29 cellular contexts compared by ENCODE assay signal in the genomic region with DNA sequence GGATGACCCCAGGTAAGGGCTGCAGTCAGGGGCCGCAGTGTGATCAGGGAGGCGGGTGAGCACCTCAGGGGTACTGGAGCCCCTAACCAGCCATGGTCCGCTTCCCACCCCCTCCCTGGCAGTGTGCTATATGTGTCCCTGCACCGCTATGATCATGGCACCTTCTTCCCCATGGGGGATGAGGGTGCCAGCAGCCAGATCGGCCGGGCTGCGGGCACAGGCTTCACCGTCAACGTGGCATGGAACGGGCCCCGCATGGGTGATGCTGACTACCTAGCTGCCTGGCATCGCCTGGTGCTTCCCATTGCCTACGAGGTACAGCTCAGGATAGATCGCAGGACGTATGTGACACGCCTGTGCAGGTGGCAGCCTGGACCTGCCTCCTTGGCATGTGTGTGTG. TPM values are rescaled to one million over a fixed set of nuclear protein-coding genes. Genes with fewer than 3 reads are reported as not detected.
A peak's percentile ranks its signal among the peaks of the same experiment; 100 is the strongest.
DNase-seq lines count a peak whose midpoint lies in the region; ATAC-seq, FAIRE-seq and TF ChIP-seq lines count a peak whose summit lies in the region.
"Had no signal": no experiment of that assay in that cellular context is flagged by ENCODE, and none has a peak within 500 bp of the region (broad histone marks: within the 10 kb centered on the region; RNA-seq: fewer than 3 reads in every experiment).

No MANE protein-coding gene starts in this region.

- TF ChIP-seq RAD21 in IMR-90 (IDR thresholded peaks at IDR 0.05; ENCODE audit: low read length) (no peak), K562 (CRISPR knock-in tag; conservative IDR thresholded peaks at IDR 0.05 in 1 of 2, IDR thresholded peaks at IDR 0.05 in 1 of 2) (no peak)

- H3K36me3 ChIP-seq in IMR-90 (ENCODE audit: control insufficient read depth, insufficient read depth, low read length) (peaks cover 23% of the 10 kb centered on the region), K562 (ENCODE audit: control insufficient read depth, insufficient read depth, low read length) (peaks cover 44% of the 10 kb centered on the region; the same call in 2 of the 3 replicates), gastrocnemius medialis (peaks cover 0 to 4% of the 10 kb centered on the region in 2 donors)
- H3K36me3 ChIP-seq: BE2C had no signal

- POLR2A ChIA-PET in IMR-90 (lab: Charles Lee; ENCODE audit: unreplicated experiment) (no interaction called here), K562 (lab: Yijun Ruan, JAX) (no interaction called here)

- H3K18ac ChIP-seq in IMR-90 (ENCODE audit: low read depth, low read length), result no peak overlapping the region

- no peak overlapping the region for H2BK5ac ChIP-seq in IMR-90 (ENCODE audit: low read depth, low read length, poor library complexity, severe bottlenecking)

- no peak overlapping the region for H3K56ac ChIP-seq in IMR-90 (ENCODE audit: extremely low read depth, insufficient read depth, low read length)

- H3K4me3 ChIP-seq in IMR-90 (ENCODE audit: insufficient read depth, low read depth, low read length), result no peak overlapping the region
- H3K4me3 ChIP-seq in K562, result no peak overlapping the region
- H3K4me3 ChIP-seq in gastrocnemius medialis, result no peak overlapping the region
- H3K4me3 ChIP-seq: BLaER1, GM12878 had no signal

- no peaks in the 10 kb centered on the region for H3K4me1 ChIP-seq in IMR-90 (ENCODE audit: control insufficient read depth, insufficient read depth, low read length)
- peaks cover 0 to 12% of the 10 kb centered on the region in 2 experiments; a peak in 3 of 5 replicates for H3K4me1 ChIP-seq in K562 (replicated peaks in 1 of 2; ENCODE audit: control insufficient read depth in 2 of 2, insufficient read depth in 2 of 2, low read length in 2 of 2)
- no peaks in the 10 kb centered on the region for H3K4me1 ChIP-seq in gastrocnemius medialis
- H3K4me1 ChIP-seq: BE2C, BLaER1 had no signal

- no peak for FAIRE-seq in K562 (lab: Jason Lieb, UNC)
- FAIRE-seq in urothelium cell line (lab: Jason Lieb, UNC), result peak; percentile 17
- FAIRE-seq: A204.1, GM12878, GM12892, GM18507 had no signal

- H3K9me3 ChIP-seq in IMR-90 (ENCODE audit: control insufficient read depth, insufficient read depth, low read length) (no peaks in the 10 kb centered on the region; the same call in 1 of the 2 replicates), K562 (replicated peaks; ENCODE audit: control insufficient read depth, insufficient read depth, low read depth, low read length) (no peaks in the 10 kb centered on the region), gastrocnemius medialis (no peaks in the 10 kb centered on the region)
- H3K9me3 ChIP-seq: BE2C, BLaER1 had no signal

- H2BK120ac ChIP-seq in IMR-90 (ENCODE audit: low read depth, low read length), result no peak overlapping the region

- no peak for TF ChIP-seq EP300 in K562 (IDR thresholded peaks at IDR 0.05; ENCODE audit: low read length)

- H3K79me2 ChIP-seq in K562 (ENCODE audit: control insufficient read depth, insufficient read depth, low read length), result no peaks in the 10 kb centered on the region

- H4K91ac ChIP-seq in IMR-90 (ENCODE audit: insufficient read depth, low read depth, low read length), result no peak overlapping the region

- H3K4ac ChIP-seq in IMR-90 (ENCODE audit: low read depth, low read length), result no peak overlapping the region

- H2AFZ ChIP-seq in IMR-90 (replicated peaks; ENCODE audit: low read length, poor library complexity) (no peak overlapping the region), K562 (ENCODE audit: low read depth, low read length) (no peak overlapping the region)

- BruUV-seq in IMR-90 (replicated peaks; lab: Mats Ljungman, UMichigan) (no TSS peak), K562 (replicated peaks; lab: Mats Ljungman, UMichigan) (no TSS peak)

- CTCF ChIA-PET in IMR-90 (lab: Yijun Ruan, JAX), result no interaction called here
- CTCF ChIA-PET in K562 (lab: Yijun Ruan, JAX; ENCODE audit: low intra/inter-chr PET ratio), result no interaction called here

- H4K20me1 ChIP-seq in IMR-90 (ENCODE audit: insufficient read depth, low read length) (no peaks in the 10 kb centered on the region), K562 (replicated peaks; ENCODE audit: control insufficient read depth, insufficient read depth, low read length) (no peaks in the 10 kb centered on the region)
- H4K20me1 ChIP-seq: BLaER1 had no signal

- H3K27ac ChIP-seq in IMR-90 (ENCODE audit: insufficient read depth, low read length) (no peak overlapping the region), K562 (ENCODE audit: extremely low read depth, low read depth, low read length) (no peak overlapping the region), gastrocnemius medialis (no peak overlapping the region)
- H3K27ac ChIP-seq: BLaER1 had no signal

- H3K23ac ChIP-seq in IMR-90 (ENCODE audit: low read depth, low read length), result no peak overlapping the region

- H3K4me2 ChIP-seq in IMR-90 (ENCODE audit: low read depth, low read length), result no peak overlapping the region
- H3K4me2 ChIP-seq in K562 (ENCODE audit: insufficient read depth, low read length), result no peak overlapping the region
- H3K4me2 ChIP-seq: BLaER1 had no signal

- H3K14ac ChIP-seq in IMR-90 (replicated peaks; ENCODE audit: low read depth, low read length), result no peak overlapping the region

- H2BK20ac ChIP-seq in IMR-90 (ENCODE audit: low read depth, low read length), result no peak overlapping the region

- H3K9ac ChIP-seq in IMR-90 (ENCODE audit: low read depth, low read length), result no peak overlapping the region
- H3K9ac ChIP-seq in K562 (ENCODE audit: insufficient read depth in 1 of 2, low read depth in 2 of 2, low read length in 2 of 2), result no peak overlapping the region; a peak in 1 of 4 replicates
- H3K9ac ChIP-seq: BLaER1 had no signal

- DNase-seq in IMR-90 (no peak), K562 (ENCODE audit: extremely low read depth in 1 of 4, low spot score in 3 of 4) (no peak), urothelium cell line (ENCODE audit: low spot score) (no peak), gastrocnemius medialis (no peak)
- no peak for DNase-seq in activated effector memory CD4-positive, alpha-beta T cell treated with anti-CD3 and anti-CD28 coated beads, Interleukin-2, amount 50 U/mL, for 16 hours
- DNase-seq: 8988T; ACHN; BE2C; CD4-positive, alpha-beta memory T cell; CD4-positive, CD25-positive, alpha-beta regulatory T cell; CD8-positive, alpha-beta memory T cell; COR-L47; DMS 273 treated with DMSO at 0.1 percent for 48 hours; DMS153; DMS53; DMS79; DND-41; EL; GDM1 had no signal

- 79% methylated on average over 7 of the region's 16 CpGs; no CpG with 5 or more reads in 1 of the 2 experiments for WGBS in IMR-90 (ENCODE audit: extremely low coverage in 2 of 2, insufficient read length in 1 of 2), 2 experiments
- 79% methylated on average over 12 of the region's 16 CpGs for WGBS in K562 (ENCODE audit: insufficient coverage, low coverage, missing lambda C conversion rate)

- H3K27me3 ChIP-seq in IMR-90 (ENCODE audit: control insufficient read depth, insufficient read depth, low read length) (no peaks in the 10 kb centered on the region), K562 (ENCODE audit: control insufficient read depth in 2 of 2, insufficient read depth in 2 of 2, low read length in 2 of 2) (no peaks in the 10 kb centered on the region), gastrocnemius medialis (no peaks in the 10 kb centered on the region)
- H3K27me3 ChIP-seq: BE2C had no signal

- no peak overlapping the region for H2AK5ac ChIP-seq in IMR-90 (ENCODE audit: low read depth, low read length)

- no peak overlapping the region for H4K8ac ChIP-seq in IMR-90 (ENCODE audit: low read depth in 2 of 2, low read length in 2 of 2)

- dilution Hi-C loops in IMR-90 (cut with HindIII; ENCODE audit: low sequenced_read_pairs, unreplicated experiment), result no loop called here

- ATAC-seq in IMR-90 (ENCODE audit: low read depth) (no peak), K562 (no peak), gastrocnemius medialis (no peak)
- ATAC-seq: GM12878 had no signal

- H2BK15ac ChIP-seq in IMR-90 (ENCODE audit: low read depth, low read length), result no peak overlapping the region

- TF ChIP-seq CTCF in IMR-90 (conservative IDR thresholded peaks at IDR 0.05; ENCODE audit: low read depth, low read length) (no peak), K562 (IDR thresholded peaks at IDR 0.05 in 2 of 3, conservative IDR thresholded peaks at IDR 0.05 in 1 of 3; ENCODE audit: insufficient read depth in 2 of 3, low read depth in 1 of 3, low read length in 3 of 3) (no peak), gastrocnemius medialis (IDR thresholded peaks at IDR 0.05 in 4 of 5, conservative IDR thresholded peaks at IDR 0.05 in 1 of 5) (no peak)

- H3K79me1 ChIP-seq in IMR-90 (ENCODE audit: low read depth in 1 of 2, low read length in 2 of 2), result no peaks in the 10 kb centered on the region

- H3K9me1 ChIP-seq in IMR-90 (ENCODE audit: insufficient read depth, low read length) (no peaks in the 10 kb centered on the region), K562 (ENCODE audit: control insufficient read depth, insufficient read depth, low read length) (no peaks in the 10 kb centered on the region)

- H4K5ac ChIP-seq in IMR-90 (ENCODE audit: low read depth, low read length), result no peak overlapping the region

- intact Hi-C loops in IMR-90 (cut with micrococcal nuclease), result no loop called here
- intact Hi-C loops in K562 (cut with micrococcal nuclease), result no loop called here
- intact Hi-C loops in gastrocnemius medialis (cut with DNase I; ENCODE audit: low total_unique reads), result no loop called here

- peak overlapping the region; percentile 24 for H2AK9ac ChIP-seq in IMR-90 (replicated peaks; ENCODE audit: low read depth, low read length, poor library complexity)

- no peak for TF ChIP-seq POLR2A in IMR-90 (IDR thresholded peaks at IDR 0.05; ENCODE audit: low read depth, low read length)
- no peak for TF ChIP-seq POLR2A in K562 (conservative IDR thresholded peaks at IDR 0.05)
- TF ChIP-seq POLR2A in gastrocnemius medialis (IDR thresholded peaks at IDR 0.05), result no peak

- in situ Hi-C loops in IMR-90 (cut with MboI; ENCODE audit: low sequenced_read_pairs), result no loop called here
- in situ Hi-C loops in K562 (cut with MboI), result no loop called here
- in situ Hi-C loops in gastrocnemius medialis (cut with MboI; ENCODE audit: low sequenced_read_pairs in 4 of 4), result loop anchor here in 1 of 4 donors (25.0 kb wide), 1 partner anchor 156 kb away; no protein-coding TSS in a partner anchor

RNA-seq across cellular contexts. Expression of a gene that starts 8.2 kb away (rescaled TPM):
- not detected in 2 replicates for total RNA-seq in IMR-90 (2012; rRNA removed)
- not detected in 2 replicates for polyA plus RNA-seq in IMR-90 (2012; rRNA removed)
- polyA plus RNA-seq in IMR-90 (2012; cell fraction: cytosol; rRNA removed), result not detected in 2 replicates
- 0.14 and 0.58 TPM in 2 replicates for polyA plus RNA-seq in IMR-90 (2012; cell fraction: nucleus; rRNA removed; ENCODE audit: low replicate concordance)
- 0.79 and 2.3 TPM in 2 replicates for total RNA-seq in K562 (2011; cell fraction: chromatin; rRNA removed; ENCODE audit: low replicate concordance)
- 0.83 and 1.8 TPM in 2 replicates for total RNA-seq in K562 (2011; cell fraction: nucleolus; rRNA removed)
- 0.84 and 0.95 TPM in 2 replicates for total RNA-seq in K562 (2011; cell fraction: nucleoplasm; rRNA removed)
- total RNA-seq in K562 (2014; rRNA removed), result not detected in 2 replicates
- not detected in 2 replicates for total RNA-seq in K562 (2014; rRNA removed; fragmentation: Illumina TruSeq; extraction: Trizol)
- total RNA-seq in K562 (2015; rRNA removed; fragmentation: Illumina TruSeq; extraction: Trizol), result not detected in 2 replicates
- total RNA-seq in K562 (2021), result not detected in 2 replicates
- 0.07 and 0.11 TPM in 2 replicates for polyA plus RNA-seq in K562 (2011; rRNA removed)
- polyA plus RNA-seq in K562 (2011; cell fraction: cytosol; rRNA removed), result 0.39 TPM in 1 of 2 replicates, not detected in the other
- 0.34 and 0.77 TPM in 2 replicates for polyA plus RNA-seq in K562 (2011; cell fraction: nucleus; rRNA removed)
- 0.42 TPM in 1 of 2 replicates, not detected in the other for polyA plus RNA-seq in K562 (2012)
- not detected in 2 replicates for polyA plus RNA-seq in K562 (2014; fragmentation: Illumina TruSeq; extraction: Trizol)
- not detected for polyA plus RNA-seq in K562 (2014; fragmentation: Nextera tagmentation; extraction: Ambion mirVana)
- 0.12 TPM in 1 of 2 replicates, not detected in the other for polyA plus RNA-seq in K562 (2014; rRNA removed)
- polyA minus RNA-seq in K562 (2011; rRNA and poly(A)+ RNA removed), result not detected in 2 replicates
- not detected in 2 replicates for polyA minus RNA-seq in K562 (2011; cell fraction: cytosol; rRNA and poly(A)+ RNA removed)
- 0.33 TPM in 1 of 2 replicates, not detected in the other for polyA minus RNA-seq in K562 (2011; cell fraction: nucleus; rRNA and poly(A)+ RNA removed)
- not detected for total RNA-seq in gastrocnemius medialis
- total RNA-seq: A673; CD4-positive, alpha-beta memory T cell; CD4-positive, CD25-positive, alpha-beta regulatory T cell; Daoy; GM12878 had no signal
- polyA plus RNA-seq: AG04450; CD14-positive monocyte; CD4-positive, alpha-beta memory T cell; CD4-positive, CD25-positive, alpha-beta regulatory T cell; CD8-positive, alpha-beta memory T cell; GM12878 had no signal

RNA-seq across cellular contexts. Expression of a gene that starts 16.2 kb away (rescaled TPM):
- 14.7 and 16.8 TPM in 2 replicates for total RNA-seq in IMR-90 (2012; rRNA removed)
- 26.3 and 27.7 TPM in 2 replicates for polyA plus RNA-seq in IMR-90 (2012; rRNA removed)
- polyA plus RNA-seq in IMR-90 (2012; cell fraction: cytosol; rRNA removed), result 8.5 and 8.9 TPM in 2 replicates
- 273 and 300 TPM in 2 replicates for polyA plus RNA-seq in IMR-90 (2012; cell fraction: nucleus; rRNA removed; ENCODE audit: low replicate concordance)
- total RNA-seq in K562 (2011; cell fraction: chromatin; rRNA removed; ENCODE audit: low replicate concordance), result 513 and 751 TPM in 2 replicates
- total RNA-seq in K562 (2011; cell fraction: nucleolus; rRNA removed), result 276 and 285 TPM in 2 replicates
- 301 and 344 TPM in 2 replicates for total RNA-seq in K562 (2011; cell fraction: nucleoplasm; rRNA removed)
- 60.0 and 71.2 TPM in 2 replicates for total RNA-seq in K562 (2014; rRNA removed)
- 59.0 and 66.5 TPM in 2 replicates for total RNA-seq in K562 (2014; rRNA removed; fragmentation: Illumina TruSeq; extraction: Trizol)
- total RNA-seq in K562 (2015; rRNA removed; fragmentation: Illumina TruSeq; extraction: Trizol), result 48.9 and 52.3 TPM in 2 replicates
- 83.1 and 91.8 TPM in 2 replicates for total RNA-seq in K562 (2021)
- 85.5 and 150 TPM in 2 replicates for polyA plus RNA-seq in K562 (2011; rRNA removed)
- 63.6 and 65.5 TPM in 2 replicates for polyA plus RNA-seq in K562 (2011; cell fraction: cytosol; rRNA removed)
- polyA plus RNA-seq in K562 (2011; cell fraction: nucleus; rRNA removed), result 776 and 956 TPM in 2 replicates
- polyA plus RNA-seq in K562 (2012), result 67.3 and 134 TPM in 2 replicates
- 69.1 and 86.3 TPM in 2 replicates for polyA plus RNA-seq in K562 (2014; fragmentation: Illumina TruSeq; extraction: Trizol)
- polyA plus RNA-seq in K562 (2014; fragmentation: Nextera tagmentation; extraction: Ambion mirVana), result 10 to 100 TPM; 29.9 to 31.4 TPM
- 86.0 and 101 TPM in 2 replicates for polyA plus RNA-seq in K562 (2014; rRNA removed)
- 49.8 and 78.8 TPM in 2 replicates for polyA minus RNA-seq in K562 (2011; rRNA and poly(A)+ RNA removed)
- polyA minus RNA-seq in K562 (2011; cell fraction: cytosol; rRNA and poly(A)+ RNA removed), result 37.1 and 39.1 TPM in 2 replicates
- polyA minus RNA-seq in K562 (2011; cell fraction: nucleus; rRNA and poly(A)+ RNA removed), result 85.1 and 160 TPM in 2 replicates
- 10 to 100 TPM; 38.2 to 92.2 (median 61.3) TPM for total RNA-seq in gastrocnemius medialis

RNA-seq across cellular contexts. Expression of a gene that starts 17.3 kb away (rescaled TPM):
- total RNA-seq in IMR-90 (2012; rRNA removed) (not detected in 2 replicates), K562 (2014; rRNA removed) (0.54 and 0.61 TPM in 2 replicates), K562 (2014; rRNA removed; fragmentation: Illumina TruSeq; extraction: Trizol) (not detected in 2 replicates), K562 (2015; rRNA removed; fragmentation: Illumina TruSeq; extraction: Trizol) (not detected in 2 replicates), K562 (2021) (0.36 and 0.55 TPM in 2 replicates), gastrocnemius medialis (not detected)
- polyA plus RNA-seq in IMR-90 (2012; rRNA removed) (0.12 and 0.24 TPM in 2 replicates), K562 (2011; rRNA removed) (0.16 TPM in 1 of 2 replicates, not detected in the other), K562 (2014; fragmentation: Illumina TruSeq; extraction: Trizol) (not detected in 2 replicates), K562 (2014; fragmentation: Nextera tagmentation; extraction: Ambion mirVana) (not detected), K562 (2014; rRNA removed) (0.07 and 0.85 TPM in 2 replicates)
- 0.40 and 0.83 TPM in 2 replicates for polyA plus RNA-seq in IMR-90 (2012; cell fraction: cytosol; rRNA removed)
- 0.12 TPM in 1 of 2 replicates, not detected in the other for polyA plus RNA-seq in IMR-90 (2012; cell fraction: nucleus; rRNA removed; ENCODE audit: low replicate concordance)
- total RNA-seq in K562 (2011; cell fraction: chromatin; rRNA removed; ENCODE audit: low replicate concordance), result not detected in 2 replicates
- not detected in 2 replicates for total RNA-seq in K562 (2011; cell fraction: nucleolus; rRNA removed)
- total RNA-seq in K562 (2011; cell fraction: nucleoplasm; rRNA removed), result not detected in 2 replicates
- 0.04 and 0.39 TPM in 2 replicates for polyA plus RNA-seq in K562 (2011; cell fraction: cytosol; rRNA removed)
- 0.63 TPM in 1 of 2 replicates, not detected in the other for polyA plus RNA-seq in K562 (2011; cell fraction: nucleus; rRNA removed)
- 0.29 and 0.40 TPM in 2 replicates for polyA plus RNA-seq in K562 (2012)
- 1.2 TPM in 1 of 2 replicates, not detected in the other for polyA minus RNA-seq in K562 (2011; rRNA and poly(A)+ RNA removed)
- not detected in 2 replicates for polyA minus RNA-seq in K562 (2011; cell fraction: cytosol; rRNA and poly(A)+ RNA removed)
- not detected in 2 replicates for polyA minus RNA-seq in K562 (2011; cell fraction: nucleus; rRNA and poly(A)+ RNA removed)
- total RNA-seq: GM12878 had no signal
- polyA plus RNA-seq: AG04450, CD14-positive monocyte had no signal

RNA-seq across cellular contexts. Expression of a gene that starts 31.7 kb away (rescaled TPM):
- total RNA-seq in IMR-90 (2012; rRNA removed), result not detected in 2 replicates
- not detected in 2 replicates for polyA plus RNA-seq in IMR-90 (2012; rRNA removed)
- not detected in 2 replicates for polyA plus RNA-seq in IMR-90 (2012; cell fraction: cytosol; rRNA removed)
- not detected in 2 replicates for polyA plus RNA-seq in IMR-90 (2012; cell fraction: nucleus; rRNA removed; ENCODE audit: low replicate concordance)
- total RNA-seq in K562 (2011; cell fraction: chromatin; rRNA removed; ENCODE audit: low replicate concordance), result 40.7 and 118 TPM in 2 replicates
- total RNA-seq in K562 (2011; cell fraction: nucleolus; rRNA removed), result 98.8 and 99.1 TPM in 2 replicates
- 82.1 and 86.1 TPM in 2 replicates for total RNA-seq in K562 (2011; cell fraction: nucleoplasm; rRNA removed)
- 205 and 244 TPM in 2 replicates for total RNA-seq in K562 (2014; rRNA removed)
- total RNA-seq in K562 (2014; rRNA removed; fragmentation: Illumina TruSeq; extraction: Trizol), result 45.4 and 62.0 TPM in 2 replicates
- 115 and 116 TPM in 2 replicates for total RNA-seq in K562 (2015; rRNA removed; fragmentation: Illumina TruSeq; extraction: Trizol)
- 291 and 297 TPM in 2 replicates for total RNA-seq in K562 (2021)
- polyA plus RNA-seq in K562 (2011; rRNA removed), result 74.3 and 167 TPM in 2 replicates
- polyA plus RNA-seq in K562 (2011; cell fraction: cytosol; rRNA removed), result 184 and 365 TPM in 2 replicates
- polyA plus RNA-seq in K562 (2011; cell fraction: nucleus; rRNA removed), result 174 and 282 TPM in 2 replicates
- polyA plus RNA-seq in K562 (2012), result 160 and 227 TPM in 2 replicates
- 273 and 284 TPM in 2 replicates for polyA plus RNA-seq in K562 (2014; fragmentation: Illumina TruSeq; extraction: Trizol)
- 10 to 100 TPM; 11.9 to 97.4 TPM for polyA plus RNA-seq in K562 (2014; fragmentation: Nextera tagmentation; extraction: Ambion mirVana)
- 206 and 246 TPM in 2 replicates for polyA plus RNA-seq in K562 (2014; rRNA removed)
- polyA minus RNA-seq in K562 (2011; rRNA and poly(A)+ RNA removed), result 39.3 and 48.9 TPM in 2 replicates
- 148 and 160 TPM in 2 replicates for polyA minus RNA-seq in K562 (2011; cell fraction: cytosol; rRNA and poly(A)+ RNA removed)
- polyA minus RNA-seq in K562 (2011; cell fraction: nucleus; rRNA and poly(A)+ RNA removed), result 38.2 and 38.7 TPM in 2 replicates
- total RNA-seq in gastrocnemius medialis, result not detected
- total RNA-seq: A673; CD4-positive, alpha-beta memory T cell; CD8-positive, alpha-beta memory T cell; Daoy; G401 had no signal
- polyA plus RNA-seq: AG04450; CD14-positive monocyte; CD4-positive, alpha-beta memory T cell; CD4-positive, CD25-positive, alpha-beta regulatory T cell; CD8-positive, alpha-beta memory T cell had no signal

RNA-seq across cellular contexts. Expression of a gene that starts 56.6 kb away (rescaled TPM):
- not detected in 2 replicates for total RNA-seq in IMR-90 (2012; rRNA removed)
- not detected in 2 replicates for polyA plus RNA-seq in IMR-90 (2012; rRNA removed)
- not detected in 2 replicates for polyA plus RNA-seq in IMR-90 (2012; cell fraction: cytosol; rRNA removed)
- not detected in 2 replicates for polyA plus RNA-seq in IMR-90 (2012; cell fraction: nucleus; rRNA removed; ENCODE audit: low replicate concordance)
- total RNA-seq in K562 (2011; cell fraction: chromatin; rRNA removed; ENCODE audit: low replicate concordance), result not detected in 2 replicates
- not detected in 2 replicates for total RNA-seq in K562 (2011; cell fraction: nucleolus; rRNA removed)
- total RNA-seq in K562 (2011; cell fraction: nucleoplasm; rRNA removed), result not detected in 2 replicates
- 0.27 and 1.1 TPM in 2 replicates for total RNA-seq in K562 (2014; rRNA removed)
- 1.5 and 1.7 TPM in 2 replicates for total RNA-seq in K562 (2014; rRNA removed; fragmentation: Illumina TruSeq; extraction: Trizol)
- total RNA-seq in K562 (2015; rRNA removed; fragmentation: Illumina TruSeq; extraction: Trizol), result 1.7 and 2.2 TPM in 2 replicates
- total RNA-seq in K562 (2021), result 1.4 and 1.9 TPM in 2 replicates
- 3.4 and 4.3 TPM in 2 replicates for polyA plus RNA-seq in K562 (2011; rRNA removed)
- polyA plus RNA-seq in K562 (2011; cell fraction: cytosol; rRNA removed), result 4.0 and 5.8 TPM in 2 replicates
- polyA plus RNA-seq in K562 (2011; cell fraction: nucleus; rRNA removed), result 0.81 and 0.94 TPM in 2 replicates
- polyA plus RNA-seq in K562 (2012), result 1.1 and 2.9 TPM in 2 replicates
- 2.2 and 3.1 TPM in 2 replicates for polyA plus RNA-seq in K562 (2014; fragmentation: Illumina TruSeq; extraction: Trizol)
- polyA plus RNA-seq in K562 (2014; fragmentation: Nextera tagmentation; extraction: Ambion mirVana), result 1 to 10 TPM; 3.8 to 4.4 TPM
- 2.0 and 3.2 TPM in 2 replicates for polyA plus RNA-seq in K562 (2014; rRNA removed)
- polyA minus RNA-seq in K562 (2011; rRNA and poly(A)+ RNA removed), result 0.88 and 1.2 TPM in 2 replicates
- not detected in 2 replicates for polyA minus RNA-seq in K562 (2011; cell fraction: cytosol; rRNA and poly(A)+ RNA removed)
- not detected in 2 replicates for polyA minus RNA-seq in K562 (2011; cell fraction: nucleus; rRNA and poly(A)+ RNA removed)
- total RNA-seq in gastrocnemius medialis, result not detected
- total RNA-seq: A673; CD4-positive, alpha-beta memory T cell; CD4-positive, CD25-positive, alpha-beta regulatory T cell; CD8-positive, alpha-beta memory T cell; Daoy; G401; GM12878 had no signal
- polyA plus RNA-seq: AG04450; CD14-positive monocyte; CD4-positive, alpha-beta memory T cell; CD4-positive, CD25-positive, alpha-beta regulatory T cell; CD8-positive, alpha-beta memory T cell; GM12878 had no signal
